ENCODE assay signal across 11 cellular contexts in the genomic region with DNA sequence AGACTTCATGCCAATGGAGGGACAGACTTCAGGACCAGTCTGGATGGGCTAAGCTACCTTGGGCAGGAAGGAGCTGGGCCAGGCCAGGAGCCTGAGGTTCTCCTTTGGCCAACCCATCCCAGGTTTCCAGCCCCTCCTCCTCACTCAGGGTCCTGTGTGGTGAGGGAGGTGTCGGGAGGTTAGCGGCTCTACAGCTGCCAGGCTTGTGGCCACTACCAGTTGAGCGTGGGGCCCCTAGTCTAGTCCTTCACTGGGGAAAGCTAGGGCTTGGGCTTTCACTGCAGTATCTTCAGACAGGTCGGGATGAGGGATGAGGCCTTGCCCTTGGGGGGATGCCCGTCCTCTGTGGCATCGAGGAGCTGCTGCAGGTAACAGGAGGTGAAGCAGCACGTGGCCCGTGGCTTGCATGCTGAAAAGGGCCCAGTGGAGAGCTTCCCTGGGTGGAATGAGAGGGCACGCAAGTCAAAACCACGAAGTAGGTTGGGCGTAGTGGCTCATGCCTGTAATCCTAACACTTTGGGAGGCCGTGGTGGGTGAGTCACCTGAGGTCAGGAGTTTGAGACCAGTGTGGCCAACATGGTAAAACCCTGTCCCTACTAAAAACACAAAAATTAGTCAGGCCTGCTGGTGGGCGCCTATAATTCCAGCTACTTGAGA. TPM values are rescaled to one million over a fixed set of nuclear protein-coding genes. Genes with fewer than 3 reads are reported as not detected.
DNase-seq lines count a peak whose midpoint lies in the region; ATAC-seq and TF ChIP-seq lines count a peak whose summit lies in the region.
"Had no signal": no experiment of that assay in that cellular context is flagged by ENCODE, and none has a peak within 500 bp of the region (broad histone marks: within the 10 kb centered on the region; RNA-seq: fewer than 3 reads in every experiment).

No MANE protein-coding gene starts in this region.

- H3K9me3 Mint-ChIP-seq in activated T-helper 1 cell treated with anti-CD3 and anti-CD28 coated beads, Interleukin-12 subunit alpha, Interleukin-12 subunit beta, Interleukin-2, Interleukin-4 antibody, amounts not matched to agents 30 ng/mL and 10 ng/mL and 1 ng/mL, durations not matched to agents 14 hours and 24 hours and 36 hours = no peaks in the 10 kb centered on the region
- H3K9me3 Mint-ChIP-seq in nephron = no peaks in the 10 kb centered on the region
- H3K9me3 Mint-ChIP-seq: T-helper 1 cell treated with Interleukin-12 subunit alpha and Interleukin-12 subunit beta and Interleukin-4 antibody, amounts not matched to agents 30 μg/mL and 1 μg/mL, for 36 hours had no signal

- H3K36me3 Mint-ChIP-seq in activated T-helper 1 cell treated with anti-CD3 and anti-CD28 coated beads, Interleukin-12 subunit alpha, Interleukin-12 subunit beta, Interleukin-2, Interleukin-4 antibody, amounts not matched to agents 30 ng/mL and 10 ng/mL and 1 ng/mL, durations not matched to agents 14 hours and 24 hours and 36 hours (ENCODE audit: low read depth) = peaks cover 16% of the 10 kb centered on the region
- H3K36me3 Mint-ChIP-seq in nephron (ENCODE audit: low read depth) = peaks cover 12% of the 10 kb centered on the region

- no peak overlapping the region for H3K4me3 ChIP-seq in BJ (ENCODE audit: low read depth, low read length)

- intact Hi-C loops in activated T-helper 1 cell treated with anti-CD3 and anti-CD28 coated beads, Interleukin-12 subunit alpha, Interleukin-12 subunit beta, Interleukin-2, Interleukin-4 antibody, amounts not matched to agents 30 ng/mL and 10 ng/mL and 1 ng/mL, durations not matched to agents 14 hours and 24 hours and 36 hours (cut with micrococcal nuclease) = loop anchor here (1.0 kb wide), 1 partner anchor 8 kb away; no protein-coding TSS in a partner anchor

- ATAC-seq in HG03460 (IDR thresholded peaks at IDR 0.05; ENCODE audit: unreplicated experiment) = no peak

- no peaks in the 10 kb centered on the region for H3K27me3 ChIP-seq in BJ (ENCODE audit: control insufficient read depth, insufficient read depth, low read length)

- POLR2A ChIA-PET in BJ (lab: Charles Lee) = interaction anchor here (0.6 kb wide), 1 partner anchor 296 kb away, joined by 8 read pairs; no protein-coding TSS in a partner anchor

- H3K4me3 Mint-ChIP-seq in activated T-helper 1 cell treated with anti-CD3 and anti-CD28 coated beads, Interleukin-12 subunit alpha, Interleukin-12 subunit beta, Interleukin-2, Interleukin-4 antibody, amounts not matched to agents 30 ng/mL and 10 ng/mL and 1 ng/mL, durations not matched to agents 14 hours and 24 hours and 36 hours = no peak overlapping the region
- H3K4me3 Mint-ChIP-seq in nephron = no peak overlapping the region
- H3K4me3 Mint-ChIP-seq: T-helper 1 cell treated with Interleukin-12 subunit alpha and Interleukin-12 subunit beta and Interleukin-4 antibody, amounts not matched to agents 30 μg/mL and 1 μg/mL, for 36 hours had no signal

- DNase-seq in BJ (ENCODE audit: low read depth) = peak; percentile 41
- peak; percentile 90 for DNase-seq in LHCN-M2 (ENCODE audit: low read depth)
- DNase-seq in activated T-helper 1 cell treated with anti-CD3 and anti-CD28 coated beads, Interleukin-12 subunit alpha, Interleukin-12 subunit beta, Interleukin-2, Interleukin-4 antibody, amounts not matched to agents 30 ng/mL and 10 ng/mL and 1 ng/mL, durations not matched to agents 14 hours and 24 hours and 36 hours (ENCODE audit: low spot score) = peak; percentile 26
- no peak for DNase-seq in pons (ENCODE audit: low spot score)
- DNase-seq in SHP77 (lab: John Stamatoyannopoulos, UW) = no peak
- no peak for DNase-seq in NCI-H524 (lab: John Stamatoyannopoulos, UW)
- DNase-seq: posterior cingulate gyrus, substantia nigra had no signal

- CTCF ChIA-PET in BJ (lab: Yijun Ruan, JAX) = interaction anchor here (1.0 to 1.9 kb wide), 4 partner anchors 31 to 85 kb away, joined by 3 to 8 read pairs (median 4); partner anchors contain the start of genes CRELD1 and EMC3

- peaks cover 10% of the 10 kb centered on the region for H3K4me1 Mint-ChIP-seq in activated T-helper 1 cell treated with anti-CD3 and anti-CD28 coated beads, Interleukin-12 subunit alpha, Interleukin-12 subunit beta, Interleukin-2, Interleukin-4 antibody, amounts not matched to agents 30 ng/mL and 10 ng/mL and 1 ng/mL, durations not matched to agents 14 hours and 24 hours and 36 hours (ENCODE audit: low read depth)
- H3K4me1 Mint-ChIP-seq in nephron = peaks cover 16% of the 10 kb centered on the region

- peaks cover 2% of the 10 kb centered on the region for H3K27me3 Mint-ChIP-seq in activated T-helper 1 cell treated with anti-CD3 and anti-CD28 coated beads, Interleukin-12 subunit alpha, Interleukin-12 subunit beta, Interleukin-2, Interleukin-4 antibody, amounts not matched to agents 30 ng/mL and 10 ng/mL and 1 ng/mL, durations not matched to agents 14 hours and 24 hours and 36 hours (ENCODE audit: insufficient read depth)
- no peaks in the 10 kb centered on the region for H3K27me3 Mint-ChIP-seq in nephron (ENCODE audit: low read depth)

- H3K27ac Mint-ChIP-seq in activated T-helper 1 cell treated with anti-CD3 and anti-CD28 coated beads, Interleukin-12 subunit alpha, Interleukin-12 subunit beta, Interleukin-2, Interleukin-4 antibody, amounts not matched to agents 30 ng/mL and 10 ng/mL and 1 ng/mL, durations not matched to agents 14 hours and 24 hours and 36 hours = no peak overlapping the region
- H3K27ac Mint-ChIP-seq in nephron = peak overlapping the region in 2 of 3 experiments; percentile 64 to 75

- peaks cover 4% of the 10 kb centered on the region for H3K36me3 ChIP-seq in BJ (ENCODE audit: control insufficient read depth, insufficient read depth, low read length)

- TF ChIP-seq CTCF in BJ (IDR thresholded peaks at IDR 0.05; ENCODE audit: insufficient read depth, low read depth, low read length) (no peak), nephron (IDR thresholded peaks at IDR 0.05; ENCODE audit: unreplicated experiment in 3 of 3) (no peak)

RNA-seq across cellular contexts. Expression of gene FANCD2, which starts 8.5 kb away (rescaled TPM):
- 5.6 and 5.9 TPM in 2 replicates for polyA plus RNA-seq in BJ (2011; rRNA removed)
- polyA minus RNA-seq in BJ (2011; rRNA and poly(A)+ RNA removed) = 10.8 TPM in 2 replicates
- total RNA-seq in LHCN-M2 (2014; rRNA removed) = 26.3 and 32.9 TPM in 2 replicates
- polyA plus RNA-seq in LHCN-M2 (2012) = 9.1 TPM
- 63.4 and 64.2 TPM in 2 replicates for total RNA-seq in activated T-helper 1 cell treated with anti-CD3 and anti-CD28 coated beads, Interleukin-12 subunit alpha, Interleukin-12 subunit beta, Interleukin-2, Interleukin-4 antibody, amounts not matched to agents 30 ng/mL and 10 ng/mL and 1 ng/mL, durations not matched to agents 14 hours and 24 hours and 36 hours

RNA-seq across cellular contexts. Expression of gene EMC3, which starts 31.1 kb away (rescaled TPM):
- 152 and 200 TPM in 2 replicates for polyA plus RNA-seq in BJ (2011; rRNA removed)
- 30.3 and 59.5 TPM in 2 replicates for polyA minus RNA-seq in BJ (2011; rRNA and poly(A)+ RNA removed)
- total RNA-seq in LHCN-M2 (2014; rRNA removed) = 82.7 and 126 TPM in 2 replicates
- polyA plus RNA-seq in LHCN-M2 (2012) = 94.9 TPM
- total RNA-seq in activated T-helper 1 cell treated with anti-CD3 and anti-CD28 coated beads, Interleukin-12 subunit alpha, Interleukin-12 subunit beta, Interleukin-2, Interleukin-4 antibody, amounts not matched to agents 30 ng/mL and 10 ng/mL and 1 ng/mL, durations not matched to agents 14 hours and 24 hours and 36 hours = 38.8 and 43.1 TPM in 2 replicates

Comparison
In these comparisons a context has a peak if more than half of its experiments do, and no peak if none do; other contexts are left out.
1. DNase-seq: peak in BJ (single experiment), LHCN-M2 (single experiment) and activated T-helper 1 cell treated with anti-CD3 and anti-CD28 coated beads, Interleukin-12 subunit alpha, Interleukin-12 subunit beta, Interleukin-2, Interleukin-4 antibody, amounts not matched to agents 30 ng/mL and 10 ng/mL and 1 ng/mL, durations not matched to agents 14 hours and 24 hours and 36 hours (single experiment); none in pons (single experiment), SHP77 (0 of 2) and NCI-H524 (0 of 2).